2 cellular contexts compared by ENCODE assay signal in genomic region chr22:19666663-19667593, GRCh38.
TF ChIP-seq lines count a peak whose summit lies in the region.

No MANE protein-coding gene starts in this region.

TF ChIP-seq in WTC11, 78 proteins besides CTCF, POLR2A, EP300 and RAD21:
- TF ChIP-seq ZNF263 (CRISPR knock-in tag; IDR thresholded peaks at IDR 0.05; ENCODE audit: low read depth) (peak; percentile 17; the same call in 1 of the 2 replicates), JUN (CRISPR knock-in tag; IDR thresholded peaks at IDR 0.05) (no peak)

TF ChIP-seq in endothelial cell of umbilical vein, 7 proteins besides CTCF, POLR2A, EP300 and RAD21:
- no peak for TF ChIP-seq MYC (IDR thresholded peaks at IDR 0.05; ENCODE audit: low read depth, low read length)
- TF ChIP-seq MAX (IDR thresholded peaks at IDR 0.05; ENCODE audit: insufficient read depth, insufficient read length), result no peak
- TF ChIP-seq FOS (IDR thresholded peaks at IDR 0.05; ENCODE audit: borderline replicate concordance, insufficient read depth, low read length), result no peak
- TF ChIP-seq POLR2AphosphoS5 (IDR thresholded peaks at IDR 0.05; ENCODE audit: insufficient read depth, low read depth, low read length), result no peak
- TF ChIP-seq EZH2 (IDR thresholded peaks at IDR 0.05; ENCODE audit: borderline replicate concordance, low read depth, low read length, severe bottlenecking), result no peak
- no peak for TF ChIP-seq JUN (IDR thresholded peaks at IDR 0.05; ENCODE audit: borderline replicate concordance, insufficient read depth, insufficient read length, low read depth)
- TF ChIP-seq GATA2 (IDR thresholded peaks at IDR 0.05; ENCODE audit: insufficient read depth, insufficient read length, low read depth, low read length), result no peak
